ENCODE assay signal across 21 cellular contexts in the genomic region with DNA sequence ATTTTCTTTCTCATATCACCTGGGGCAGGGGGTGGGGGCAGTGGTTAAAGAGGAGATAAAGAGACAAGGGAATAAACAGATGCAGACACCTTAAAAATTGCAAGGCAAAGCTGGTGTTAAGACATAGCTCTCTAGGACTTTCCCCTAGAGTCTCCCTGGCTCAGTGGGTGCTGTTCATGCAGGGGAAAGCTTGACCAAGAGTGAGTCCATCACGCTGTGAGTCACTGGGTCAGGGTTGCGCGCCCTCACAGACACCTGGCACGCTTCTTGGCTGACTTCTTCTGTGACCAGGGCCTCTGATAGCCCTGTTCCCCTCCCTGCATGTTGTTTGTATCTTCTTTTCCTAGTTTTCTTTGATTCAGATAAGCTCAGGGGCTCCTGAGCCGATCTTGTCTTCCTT. TPM values are rescaled to one million over a fixed set of nuclear protein-coding genes. Genes with fewer than 3 reads are reported as not detected.
DNase-seq lines count a peak whose midpoint lies in the region; ATAC-seq, FAIRE-seq and TF ChIP-seq lines count a peak whose summit lies in the region.
"Had no signal": no experiment of that assay in that cellular context is flagged by ENCODE, and none has a peak within 500 bp of the region (broad histone marks: within the 10 kb centered on the region; RNA-seq: fewer than 3 reads in every experiment).

No MANE protein-coding gene starts in this region.

- no peaks in the 10 kb centered on the region for H3K36me3 ChIP-seq in tibial artery
- H3K36me3 ChIP-seq: brain microvascular endothelial cell, right atrium auricular region had no signal

- no peak overlapping the region for H3K4me3 ChIP-seq in epithelial cell of esophagus (ENCODE audit: low read length)
- H3K4me3 ChIP-seq in tibial artery: no peak overlapping the region
- H3K4me3 ChIP-seq: right atrium auricular region, SK-N-MC, testis had no signal

- ATAC-seq in HG02840 (IDR thresholded peaks at IDR 0.05; ENCODE audit: low FRiP score, unreplicated experiment): no peak

- H3K27ac Mint-ChIP-seq in HFFc6 (no peak overlapping the region), nephron (peak overlapping the region; percentile 2 to 53 (median 20))
- H3K27ac Mint-ChIP-seq: activated naive CD8-positive, alpha-beta T cell; CD4-positive, alpha-beta memory T cell had no signal

- peaks cover 0 to 5% (median 0%) of the 10 kb centered on the region in 3 donors for H3K9me3 ChIP-seq in tibial artery
- H3K9me3 ChIP-seq: testis had no signal

- peak; percentile 7 for DNase-seq in HFFc6
- peak; percentile 54 for DNase-seq in RCC 7860 (ENCODE audit: low spot score)
- peak; percentile 15 for DNase-seq in epithelial cell of esophagus (ENCODE audit: low read depth)
- no peak for DNase-seq in AG20443 (ENCODE audit: low spot score)
- no peak for DNase-seq in tibial artery
- DNase-seq in stimulated activated CD4-positive, alpha-beta T cell treated with anti-CD3 and anti-CD28 coated beads, Interleukin-15, amount 100 ng/mL, for 24 hours: no peak
- DNase-seq: brain microvascular endothelial cell; CD4-positive, alpha-beta memory T cell; DMS79 treated with DMSO at 0.1 percent for 48 hours; erythroblast; KG1; NCI-H1105 treated with DMSO at 0.1 percent for 48 hours; NCI-H748 treated with DMSO at 0.1 percent for 48 hours; occipital lobe; OCI-M1; testis had no signal

- peak; percentile 68 for FAIRE-seq in RCC 7860 (lab: Jason Lieb, UNC)

- H3K27me3 Mint-ChIP-seq in HFFc6 (ENCODE audit: insufficient read depth) (peaks cover 17% of the 10 kb centered on the region), nephron (ENCODE audit: low read depth) (peaks cover 28% of the 10 kb centered on the region)

- intact Hi-C loops in tibial artery (cut with DNase I; ENCODE audit: low total_unique reads): no loop called here

- peaks cover 20% of the 10 kb centered on the region for H3K4me1 Mint-ChIP-seq in HFFc6 (ENCODE audit: low read depth)
- H3K4me1 Mint-ChIP-seq in nephron: peaks cover 33% of the 10 kb centered on the region
- H3K4me1 Mint-ChIP-seq: CD4-positive, alpha-beta memory T cell had no signal

- no peaks in the 10 kb centered on the region for H3K4me1 ChIP-seq in tibial artery
- H3K4me1 ChIP-seq: testis had no signal

- no peak overlapping the region for H3K27ac ChIP-seq in tibial artery
- H3K27ac ChIP-seq: brain microvascular endothelial cell, right atrium auricular region, SK-N-MC, testis had no signal

- H3K4me3 Mint-ChIP-seq in HFFc6 (no peak overlapping the region), nephron (no peak overlapping the region)
- H3K4me3 Mint-ChIP-seq: activated naive CD8-positive, alpha-beta T cell; CD4-positive, alpha-beta memory T cell had no signal

- H3K36me3 Mint-ChIP-seq in HFFc6 (ENCODE audit: low read depth): no peaks in the 10 kb centered on the region; the same call in 1 of the 2 replicates
- H3K36me3 Mint-ChIP-seq in nephron (ENCODE audit: low read depth): no peaks in the 10 kb centered on the region
- H3K36me3 Mint-ChIP-seq: activated naive CD8-positive, alpha-beta T cell; CD4-positive, alpha-beta memory T cell had no signal

- TF ChIP-seq CTCF in HFFc6 (IDR thresholded peaks at IDR 0.05): no peak
- no peak for TF ChIP-seq CTCF in epithelial cell of esophagus (IDR thresholded peaks at IDR 0.05; ENCODE audit: insufficient read depth, low read depth, low read length, missing control alignments)
- no peak for TF ChIP-seq CTCF in nephron (IDR thresholded peaks at IDR 0.05; ENCODE audit: unreplicated experiment in 3 of 3)
- TF ChIP-seq CTCF in tibial artery (IDR thresholded peaks at IDR 0.05): no peak

- H3K27me3 ChIP-seq in tibial artery: peaks cover 0 to 7% of the 10 kb centered on the region in 2 donors
- H3K27me3 ChIP-seq: brain microvascular endothelial cell, right atrium auricular region, testis had no signal

- H3K9me3 Mint-ChIP-seq in HFFc6 (no peaks in the 10 kb centered on the region), nephron (no peaks in the 10 kb centered on the region)

RNA-seq across cellular contexts. Expression of gene COMMD9, which starts 31.9 kb away (rescaled TPM):
- 10 to 100 TPM; 75.4 to 88.9 (median 81.7) TPM for total RNA-seq in HFFc6 (2021; fragmentation: NEBNext Ultra II Directional; extraction: Animal tissue kit (Norgen Biotek cat#: 25700))

RNA-seq across cellular contexts. Expression of gene PRR5L, which starts 38.7 kb away (rescaled TPM):
- total RNA-seq in HFFc6 (2021; fragmentation: NEBNext Ultra II Directional; extraction: Animal tissue kit (Norgen Biotek cat#: 25700)): 10 to 100 TPM; 19.9 to 27.5 (median 24.9) TPM

Comparison
In these comparisons a context has a peak if more than half of its experiments do, and no peak if none do; other contexts are left out.
1. DNase-seq: peak in HFFc6 (single experiment), RCC 7860 (single experiment) and epithelial cell of esophagus (single experiment); none in AG20443 (single experiment), tibial artery (0 of 2) and stimulated activated CD4-positive, alpha-beta T cell treated with anti-CD3 and anti-CD28 coated beads, Interleukin-15, amount 100 ng/mL, for 24 hours (single experiment).